Comparison of ENCODE assay signal across 1 cellular context in genomic region chr9:81689343-81690175, GRCh38.
A peak's percentile ranks its signal among the peaks of the same experiment; 100 is the strongest.
TF ChIP-seq lines count a peak whose summit lies in the region.

Gene TLE1, minus strand, starts transcription at chr9:81689547. Its CDS starts 1,307 bp downstream, at chr9:81688240.

TF ChIP-seq in HepG2, 621 proteins besides CTCF, POLR2A, EP300 and RAD21 (continued from another document and continues in another):
- TF ChIP-seq ZNF407 (CRISPR knock-in tag; IDR thresholded peaks at IDR 0.05; ENCODE audit: not compliant biosample characterization) (no peak), GATAD1 (CRISPR knock-in tag; IDR thresholded peaks at IDR 0.05) (0 out of 2 replicates have a peak, but pooled peaks have one; percentile 20), BHLHE40 (IDR thresholded peaks at IDR 0.05; ENCODE audit: low read length) (no peak), ZNF430 (CRISPR knock-in tag; IDR thresholded peaks at IDR 0.05) (no peak; the same call in 1 of the 2 replicates), RCOR2 (CRISPR knock-in tag; IDR thresholded peaks at IDR 0.05) (no peak), ZNF816 (CRISPR knock-in tag; IDR thresholded peaks at IDR 0.05; ENCODE audit: borderline replicate concordance) (no peak), GLI4 (CRISPR knock-in tag; IDR thresholded peaks at IDR 0.05; ENCODE audit: borderline replicate concordance) (no peak), ZNF138 (CRISPR knock-in tag; IDR thresholded peaks at IDR 0.05; ENCODE audit: low read depth) (no peak; the same call in 1 of the 2 replicates), ZNF615 (CRISPR knock-in tag; IDR thresholded peaks at IDR 0.05; ENCODE audit: borderline replicate concordance) (no peak), MTERF4 (CRISPR knock-in tag; IDR thresholded peaks at IDR 0.05) (no peak), HNF1A (IDR thresholded peaks at IDR 0.05; ENCODE audit: low read depth) (no peak), HNF1A (CRISPR knock-in tag; IDR thresholded peaks at IDR 0.05; ENCODE audit: borderline replicate concordance) (peak; percentile 80), MYC (CRISPR knock-in tag; IDR thresholded peaks at IDR 0.05; ENCODE audit: borderline replicate concordance) (peak; percentile 89), SCMH1 (CRISPR knock-in tag; IDR thresholded peaks at IDR 0.05; ENCODE audit: borderline replicate concordance) (no peak), ZSCAN25 (CRISPR knock-in tag; IDR thresholded peaks at IDR 0.05) (no peak), SP4 (CRISPR knock-in tag; IDR thresholded peaks at IDR 0.05) (peak; percentile 85), PRPF4 (IDR thresholded peaks at IDR 0.05; ENCODE audit: low read depth, low read length, poor library complexity, severe bottlenecking) (no peak), BCL3 (CRISPR knock-in tag; IDR thresholded peaks at IDR 0.05) (no peak), MATR3 (CRISPR knock-in tag; IDR thresholded peaks at IDR 0.05) (no peak), ZSCAN22 (CRISPR knock-in tag; IDR thresholded peaks at IDR 0.05) (no peak), ZNF619 (CRISPR knock-in tag; IDR thresholded peaks at IDR 0.05) (no peak), ZNF878 (CRISPR knock-in tag; IDR thresholded peaks at IDR 0.05) (no peak), YY1 (IDR thresholded peaks at IDR 0.05; ENCODE audit: insufficient read depth, insufficient replicate concordance, low read depth, low read length) (no peak), ZXDC (CRISPR knock-in tag; IDR thresholded peaks at IDR 0.05) (no peak), NCOA2 (CRISPR knock-in tag; IDR thresholded peaks at IDR 0.05) (peak; percentile 57; the same call in 1 of the 2 replicates), CCDC6 (CRISPR knock-in tag; IDR thresholded peaks at IDR 0.05) (peak; percentile 67; the same call in 1 of the 2 replicates), FIP1L1 (IDR thresholded peaks at IDR 0.05; ENCODE audit: borderline replicate concordance, insufficient read depth, low read depth, low read length) (no peak), ZBED4 (CRISPR knock-in tag; IDR thresholded peaks at IDR 0.05; ENCODE audit: borderline replicate concordance) (no peak), NPAS2 (CRISPR knock-in tag; IDR thresholded peaks at IDR 0.05; ENCODE audit: borderline replicate concordance) (no peak), ZNF577 (CRISPR knock-in tag; IDR thresholded peaks at IDR 0.05; ENCODE audit: borderline replicate concordance, low read depth) (no peak), ZNF850 (CRISPR knock-in tag; conservative IDR thresholded peaks at IDR 0.05) (no peak), STAG1 (CRISPR knock-in tag; IDR thresholded peaks at IDR 0.05) (peak; percentile 25), POGK (CRISPR knock-in tag; conservative IDR thresholded peaks at IDR 0.05) (no peak; the same call in 1 of the 2 replicates), TSC22D2 (CRISPR knock-in tag; IDR thresholded peaks at IDR 0.05; ENCODE audit: borderline replicate concordance) (peak; percentile 81; the same call in 1 of the 2 replicates), RFX5 (IDR thresholded peaks at IDR 0.05; ENCODE audit: low read depth, low read length) (no peak), SALL2 (CRISPR knock-in tag; IDR thresholded peaks at IDR 0.05) (0 out of 2 replicates have a peak, but pooled peaks have one; percentile 63), NR2C2 (CRISPR knock-in tag; IDR thresholded peaks at IDR 0.05; ENCODE audit: borderline replicate concordance) (peak; percentile 66)
